ENCODE assay signal across 18 cellular contexts in the genomic region with DNA sequence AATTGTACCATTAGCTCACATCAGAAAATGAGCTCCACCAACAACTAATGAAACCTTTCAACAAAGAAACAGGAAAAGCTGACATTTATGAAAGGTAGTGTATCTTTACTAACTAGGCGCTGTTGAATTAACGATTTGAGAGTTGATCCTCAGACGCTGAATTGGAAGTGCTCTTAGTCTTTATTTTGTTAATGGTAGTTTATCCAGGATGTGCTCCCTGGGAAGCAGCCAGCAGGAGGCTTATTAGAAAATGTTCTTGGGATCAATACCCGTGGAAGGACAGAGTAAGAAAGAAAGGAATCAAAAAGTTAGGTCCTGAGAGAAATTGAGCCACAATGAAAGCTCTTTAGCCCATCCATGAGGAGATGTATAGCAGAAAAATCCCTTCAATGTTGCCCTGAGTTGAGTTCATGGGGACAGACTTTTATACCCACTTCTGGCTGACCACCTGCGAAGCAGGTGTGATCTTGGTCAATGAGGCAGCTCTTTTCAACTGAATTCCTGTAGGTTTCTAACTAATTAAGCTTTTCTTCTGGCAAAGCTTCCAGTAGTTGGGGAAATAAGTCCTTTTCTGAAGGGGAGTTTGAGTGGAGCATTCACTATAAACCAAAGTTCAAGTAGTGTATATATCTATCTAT.
DNase-seq lines count a peak whose midpoint lies in the region; ATAC-seq and TF ChIP-seq lines count a peak whose summit lies in the region.
"Had no signal": no experiment of that assay in that cellular context is flagged by ENCODE, and none has a peak within 500 bp of the region (broad histone marks: within the 10 kb centered on the region; RNA-seq: fewer than 3 reads in every experiment).

No MANE protein-coding gene starts in this region.

- H3K4me3 Mint-ChIP-seq in H9 (peak overlapping the region; percentile 7 to 27; a peak in 3 of 5 replicates), WTC11 (peak overlapping the region; percentile 9), neural progenitor cell (no peak overlapping the region)
- H3K4me3 Mint-ChIP-seq: CD4-positive, alpha-beta memory T cell; HFFc6; T-helper 17 cell had no signal

- no peak for TF ChIP-seq POLR2A in gastrocnemius medialis (IDR thresholded peaks at IDR 0.05)

- H3K4me3 ChIP-seq in neural progenitor cell, result peak overlapping the region; percentile 0
- no peak overlapping the region for H3K4me3 ChIP-seq in gastrocnemius medialis
- H3K4me3 ChIP-seq: BLaER1 had no signal

- H3K4me1 ChIP-seq in H9 (ENCODE audit: insufficient read depth, low read length), result no peaks in the 10 kb centered on the region
- peaks cover 33% of the 10 kb centered on the region for H3K4me1 ChIP-seq in neural progenitor cell
- H3K4me1 ChIP-seq in gastrocnemius medialis, result no peaks in the 10 kb centered on the region
- H3K4me1 ChIP-seq: BLaER1 had no signal

- no peak; the same call in 2 of the 3 replicates for TF ChIP-seq CTCF in H9 (conservative IDR thresholded peaks at IDR 0.05)
- TF ChIP-seq CTCF in WTC11 (IDR thresholded peaks at IDR 0.05), result no peak
- TF ChIP-seq CTCF in neural progenitor cell (IDR thresholded peaks at IDR 0.05), result no peak
- TF ChIP-seq CTCF in gastrocnemius medialis (IDR thresholded peaks at IDR 0.05 in 4 of 5, conservative IDR thresholded peaks at IDR 0.05 in 1 of 5), result no peak

- H4K5ac ChIP-seq in H9 (ENCODE audit: insufficient read length, low read depth, low read length), result no peak overlapping the region

- H3T11ph ChIP-seq in H9 (ENCODE audit: low read length), result no peak overlapping the region

- CTCF ChIA-PET in WTC11 (lab: Charles Lee), result interaction anchor here (1.0 to 1.6 kb wide), 2 partner anchors 9 to 508 kb away, joined by 3 read pairs; no protein-coding TSS in a partner anchor

- H3K9me3 ChIP-seq in H9 (ENCODE audit: control insufficient read depth, low read depth, low read length) (no peaks in the 10 kb centered on the region), neural progenitor cell (ENCODE audit: low read depth) (no peaks in the 10 kb centered on the region), gastrocnemius medialis (no peaks in the 10 kb centered on the region)
- H3K9me3 ChIP-seq: BLaER1 had no signal

- ATAC-seq in WTC11, result peak; percentile 79
- ATAC-seq in gastrocnemius medialis, result no peak
- ATAC-seq in GM18907 (IDR thresholded peaks at IDR 0.05; ENCODE audit: unreplicated experiment), result no peak
- ATAC-seq: Panc1, T-helper 17 cell had no signal

- H3K4me1 Mint-ChIP-seq in H9, result peaks cover 19 to 28% of the 10 kb centered on the region in 2 experiments
- H3K4me1 Mint-ChIP-seq in WTC11, result peaks cover 18% of the 10 kb centered on the region
- H3K4me1 Mint-ChIP-seq in neural progenitor cell, result peaks cover 17% of the 10 kb centered on the region
- H3K4me1 Mint-ChIP-seq: CD4-positive, alpha-beta memory T cell; T-helper 17 cell had no signal

- no peak overlapping the region for H3K23ac ChIP-seq in H9 (ENCODE audit: insufficient read length, low read depth, low read length)

- H3K27me3 Mint-ChIP-seq in H9 (ENCODE audit: low read depth), result no peaks in the 10 kb centered on the region; the same call in 1 of the 2 replicates
- H3K27me3 Mint-ChIP-seq in WTC11 (ENCODE audit: low read depth), result peaks cover 40% of the 10 kb centered on the region
- no peaks in the 10 kb centered on the region for H3K27me3 Mint-ChIP-seq in neural progenitor cell (ENCODE audit: insufficient read depth, low read depth)
- H3K27me3 Mint-ChIP-seq: CD4-positive, alpha-beta memory T cell; T-helper 17 cell had no signal

- H4K8ac ChIP-seq in H9 (replicated peaks; ENCODE audit: insufficient read length, low read depth, low read length), result no peak overlapping the region

- no peak overlapping the region for H2BK12ac ChIP-seq in H9 (ENCODE audit: insufficient read length, low read depth, low read length)

- H3K36me3 ChIP-seq in neural progenitor cell, result no peaks in the 10 kb centered on the region
- H3K36me3 ChIP-seq in gastrocnemius medialis, result no peaks in the 10 kb centered on the region
- H3K36me3 ChIP-seq: BLaER1 had no signal

- H2AK5ac ChIP-seq in H9 (ENCODE audit: insufficient read length, low read length), result no peak overlapping the region

- POLR2A ChIA-PET in WTC11 (lab: Charles Lee), result no interaction called here

- H3K4me2 ChIP-seq in H9 (ENCODE audit: insufficient read depth, insufficient read length, low read length) (peak overlapping the region; percentile 17), neural progenitor cell (peak overlapping the region; percentile 67)
- H3K4me2 ChIP-seq: BLaER1 had no signal

- H2AFZ ChIP-seq in H9 (ENCODE audit: low read length) (no peak overlapping the region), neural progenitor cell (replicated peaks) (no peak overlapping the region)

- H3K36me3 Mint-ChIP-seq in H9 (ENCODE audit: insufficient read depth in 1 of 3, low read depth in 3 of 3) (no peaks in the 10 kb centered on the region), WTC11 (no peaks in the 10 kb centered on the region), neural progenitor cell (no peaks in the 10 kb centered on the region)
- H3K36me3 Mint-ChIP-seq: CD4-positive, alpha-beta memory T cell had no signal

- H3K56ac ChIP-seq in H9 (ENCODE audit: insufficient read length, low read depth, low read length), result no peak overlapping the region

- H3K9ac ChIP-seq in H9 (ENCODE audit: extremely low read depth, insufficient read length, low read length) (no peak overlapping the region), neural progenitor cell (no peak overlapping the region)
- H3K9ac ChIP-seq: BLaER1 had no signal

- intact Hi-C loops in gastrocnemius medialis (cut with DNase I; ENCODE audit: low total_unique reads), result no loop called here

- in situ Hi-C loops in gastrocnemius medialis (cut with MboI; ENCODE audit: low sequenced_read_pairs in 4 of 4), result no loop called here

- no peak overlapping the region for H3K14ac ChIP-seq in H9 (ENCODE audit: insufficient read depth, low read length)

- H3K27ac ChIP-seq in H9 (ENCODE audit: insufficient read length, low read depth, low read length) (no peak overlapping the region), neural progenitor cell (peak overlapping the region; percentile 50), gastrocnemius medialis (no peak overlapping the region)
- H3K27ac ChIP-seq: BLaER1, HL-60 had no signal

- H3K27ac Mint-ChIP-seq in H9 (peak overlapping the region; percentile 36 to 86 (median 68); a peak in 6 of 7 replicates), WTC11 (0 out of 2 replicates have a peak overlapping the region, but pooled peaks have one; percentile 7), neural progenitor cell (peak overlapping the region; percentile 19)
- H3K27ac Mint-ChIP-seq: CD4-positive, alpha-beta memory T cell; HFFc6; T-helper 17 cell had no signal

- no peak overlapping the region for H2BK120ac ChIP-seq in H9 (ENCODE audit: low read depth, low read length, poor library complexity, severe bottlenecking)

- H2BK20ac ChIP-seq in H9 (ENCODE audit: low read depth, low read length, poor library complexity, severe bottlenecking), result no peak overlapping the region

- 0 out of 5 replicates have a peak, but pooled peaks cover 0 to 2% of the 10 kb centered on the region in 2 experiments for H3K9me3 Mint-ChIP-seq in H9
- H3K9me3 Mint-ChIP-seq in WTC11, result no peaks in the 10 kb centered on the region
- H3K9me3 Mint-ChIP-seq in neural progenitor cell, result no peaks in the 10 kb centered on the region

- H3K27me3 ChIP-seq in H9 (ENCODE audit: insufficient read depth, low read length) (no peaks in the 10 kb centered on the region; the same call in 1 of the 2 replicates), neural progenitor cell (no peaks in the 10 kb centered on the region), gastrocnemius medialis (no peaks in the 10 kb centered on the region)
- H3K27me3 ChIP-seq: BLaER1 had no signal

- peak; percentile 43 for DNase-seq in NCI-H510A treated with DMSO at 0.1 percent for 48 hours (lab: John Stamatoyannopoulos, UW)
- no peak for DNase-seq in NCI-H510A (lab: John Stamatoyannopoulos, UW)
- no peak for DNase-seq in H9
- DNase-seq in WTC11 (ENCODE audit: low spot score), result no peak
- DNase-seq in neural progenitor cell (ENCODE audit: low spot score), result peak; percentile 19
- no peak for DNase-seq in gastrocnemius medialis
- no peak for DNase-seq in NCI-H2227 treated with DMSO at 0.1 percent for 48 hours (lab: John Stamatoyannopoulos, UW)
- DNase-seq: CD4-positive, alpha-beta memory T cell; GDM1; HFFc6; IMR-90; NCI-H1436 treated with DMSO at 0.1 percent for 48 hours; NCI-H524 treated with DMSO at 0.1 percent for 48 hours; T-helper 17 cell had no signal

- no peaks in the 10 kb centered on the region for H3K23me2 ChIP-seq in H9 (ENCODE audit: insufficient read length, low read depth, low read length, poor library complexity, severe bottlenecking)

- H4K91ac ChIP-seq in H9 (ENCODE audit: insufficient read length, low read depth, low read length), result no peak overlapping the region

- peaks cover 25% of the 10 kb centered on the region for H3F3A ChIP-seq in neural progenitor cell (ENCODE audit: low read depth)

- H3K4ac ChIP-seq in H9 (ENCODE audit: low read depth, low read length), result no peak overlapping the region

- H3K18ac ChIP-seq in H9 (ENCODE audit: insufficient read length, low read depth, low read length), result no peak overlapping the region

- no peak overlapping the region for H2BK15ac ChIP-seq in H9 (ENCODE audit: low read depth, low read length)

- H3K79me2 ChIP-seq in H9 (ENCODE audit: insufficient read depth, low read length) (no peaks in the 10 kb centered on the region), neural progenitor cell (ENCODE audit: low read depth) (no peaks in the 10 kb centered on the region)

- H4K20me1 ChIP-seq in H9 (ENCODE audit: control insufficient read depth, insufficient read depth, insufficient read length) (no peaks in the 10 kb centered on the region), neural progenitor cell (ENCODE audit: low read depth) (no peaks in the 10 kb centered on the region)
- H4K20me1 ChIP-seq: BLaER1 had no signal

- WGBS in H9 (ENCODE audit: extremely low coverage, insufficient read length, low lambda C conversion rate), result no CpG with 5 or more reads among the region's 5 CpGs

- H2BK5ac ChIP-seq in H9 (ENCODE audit: insufficient read length, low read length), result no peak overlapping the region

- no peaks in the 10 kb centered on the region for H3K79me1 ChIP-seq in H9 (ENCODE audit: insufficient read depth, low read depth, low read length, poor library complexity, severe bottlenecking)

TF ChIP-seq in WTC11, 78 proteins besides CTCF, POLR2A, EP300 and RAD21 (continues in another document):
- no peak for TF ChIP-seq ERG (CRISPR knock-in tag; IDR thresholded peaks at IDR 0.05)
- TF ChIP-seq ZNF423 (CRISPR knock-in tag; IDR thresholded peaks at IDR 0.05), result 0 out of 2 replicates have a peak, but pooled peaks have one; percentile 22

Comparison
In these comparisons a context has a peak if more than half of its experiments do, and no peak if none do; other contexts are left out.
1. DNase-seq: peak in NCI-H510A treated with DMSO at 0.1 percent for 48 hours (single experiment) and neural progenitor cell (single experiment); none in NCI-H510A (single experiment), H9 (single experiment), WTC11 (single experiment), gastrocnemius medialis (0 of 2) and NCI-H2227 treated with DMSO at 0.1 percent for 48 hours (single experiment).
2. H3K27ac Mint-ChIP-seq: peak in every context shown above with its lines; median percentile 68 in H9; 19 in neural progenitor cell; 7 in WTC11.